ENCODE assay signal across 11 cellular contexts in the genomic region with DNA sequence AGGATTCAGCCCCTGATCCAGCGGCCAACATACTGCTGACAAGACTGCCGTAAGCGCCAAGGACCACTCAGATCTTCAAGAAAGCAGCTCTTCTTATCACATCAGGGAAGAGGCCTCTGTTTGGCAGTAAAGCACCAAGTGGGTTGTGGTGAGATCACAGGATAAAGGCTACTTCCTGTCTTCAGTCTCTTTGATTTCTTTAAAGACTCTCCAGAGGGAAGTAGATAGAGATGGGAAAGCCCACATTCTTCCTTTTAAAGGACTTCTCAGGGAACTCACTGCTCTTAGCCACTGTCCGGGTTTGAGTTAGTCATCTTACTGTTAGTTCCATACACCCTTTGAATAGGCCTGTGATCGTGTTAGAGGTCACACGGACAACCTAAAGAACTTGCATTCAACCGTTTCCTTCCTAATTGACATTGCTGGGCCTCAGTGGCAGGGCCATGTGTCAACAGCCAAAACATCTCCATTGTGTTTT. TPM values are rescaled to one million over a fixed set of nuclear protein-coding genes. Genes with fewer than 3 reads are reported as not detected.
A peak's percentile ranks its signal among the peaks of the same experiment; 100 is the strongest.
DNase-seq lines count a peak whose midpoint lies in the region; ATAC-seq, FAIRE-seq and TF ChIP-seq lines count a peak whose summit lies in the region.
"Had no signal": no experiment of that assay in that cellular context is flagged by ENCODE, and none has a peak within 500 bp of the region (broad histone marks: within the 10 kb centered on the region; RNA-seq: fewer than 3 reads in every experiment).

No MANE protein-coding gene starts in this region.

- H2BK20ac ChIP-seq in H1 (ENCODE audit: low read length) = no peak overlapping the region

- H4K20me1 ChIP-seq in H1 (replicated peaks in 1 of 2; ENCODE audit: control insufficient read depth in 1 of 2, insufficient read depth in 2 of 2, low read length in 2 of 2) = no peaks in the 10 kb centered on the region

- H4K5ac ChIP-seq in H1 (ENCODE audit: insufficient read length, low read depth, low read length) = no peak overlapping the region

- no peak overlapping the region for H3K4me3 ChIP-seq in H1 (ENCODE audit: extremely low read depth in 1 of 4, insufficient read depth in 2 of 4, low read depth in 3 of 4, low read length in 4 of 4)
- H3K4me3 ChIP-seq in coronary artery = no peak overlapping the region

- no peak overlapping the region for H2AK5ac ChIP-seq in H1 (ENCODE audit: low read depth, low read length)

- no peak for ATAC-seq in HG03135 (IDR thresholded peaks at IDR 0.05; ENCODE audit: unreplicated experiment)
- ATAC-seq in GM18909 (IDR thresholded peaks at IDR 0.05; ENCODE audit: poor library complexity, unreplicated experiment) = no peak

- no peak overlapping the region for H4K91ac ChIP-seq in H1 (replicated peaks; ENCODE audit: insufficient read length, low read length)

- no peak overlapping the region for H3K9ac ChIP-seq in H1 (replicated peaks in 1 of 4; ENCODE audit: extremely low read depth in 1 of 4, low read depth in 3 of 4, low read length in 3 of 4)

- CTCF ChIA-PET in H1 (lab: Charles Lee; ENCODE audit: partially characterized antibody) = interaction anchor here (0.8 kb wide), 1 partner anchor 297 kb away, joined by 3 read pairs; no protein-coding TSS in a partner anchor

- H3K27me3 ChIP-seq in H1 (replicated peaks in 1 of 4; ENCODE audit: control insufficient read depth in 3 of 4, extremely low read depth in 1 of 4, insufficient read depth in 3 of 4, low read length in 3 of 4) = no peaks in the 10 kb centered on the region

- H4K8ac ChIP-seq in H1 (ENCODE audit: extremely low read depth, insufficient read depth, low read length) = no peak overlapping the region

- no peaks in the 10 kb centered on the region for H3K9me3 ChIP-seq in H1 (ENCODE audit: insufficient read depth in 2 of 2, low read depth in 1 of 2, low read length in 1 of 2)

- H2BK120ac ChIP-seq in H1 (replicated peaks; ENCODE audit: low read depth, low read length) = no peak overlapping the region

- H3K4me1 ChIP-seq in H1 (replicated peaks in 1 of 4; ENCODE audit: control insufficient read depth in 3 of 4, insufficient read depth in 4 of 4, low read length in 3 of 4) = no peaks in the 10 kb centered on the region; a peak in 1 of 7 replicates

- DNase-seq in Ammon's horn (ENCODE audit: low spot score) (peak; percentile 43), EH (ENCODE audit: low read depth) (peak; percentile 71), SK-MEL-5 (ENCODE audit: low read depth, low spot score) (peak; percentile 11), H1 (ENCODE audit: low read depth in 1 of 2, low spot score in 2 of 2) (no peak), coronary artery (ENCODE audit: low spot score) (no peak), cerebellum (ENCODE audit: low spot score) (no peak)
- DNase-seq: activated CD4-positive, CD25-positive, alpha-beta regulatory T cell treated with anti-CD3 and anti-CD28 coated beads, Interleukin-2, amount 50 U/mL, for 72 hours; DMS 273 treated with DMSO at 0.1 percent for 48 hours; NCI-H1105 treated with DMSO at 0.1 percent for 48 hours had no signal

- peak overlapping the region; percentile 19; the same call in 1 of the 2 replicates for H2BK5ac ChIP-seq in H1 (ENCODE audit: low read depth, low read length)

- no peak overlapping the region for H2AFZ ChIP-seq in H1 (ENCODE audit: low read length)

- H3K79me1 ChIP-seq in H1 (ENCODE audit: low read depth, low read length) = no peaks in the 10 kb centered on the region

- no peak for FAIRE-seq in H1 (lab: Jason Lieb, UNC)

- no peak for TF ChIP-seq CTCF in H1 (IDR thresholded peaks at IDR 0.05; ENCODE audit: control extremely low read depth in 1 of 3, insufficient read depth in 1 of 3, low read depth in 1 of 3, low read length in 3 of 3)
- no peak for TF ChIP-seq CTCF in coronary artery (IDR thresholded peaks at IDR 0.05)

- H3K4ac ChIP-seq in H1 (replicated peaks; ENCODE audit: insufficient read length, low read depth, low read length) = no peak overlapping the region

- no peak overlapping the region for H3K18ac ChIP-seq in H1 (ENCODE audit: extremely low read depth, low read length)

- H2BK12ac ChIP-seq in H1 (ENCODE audit: low read depth, low read length) = no peak overlapping the region

- H3K4me2 ChIP-seq in H1 (ENCODE audit: insufficient read depth in 1 of 2, low read depth in 2 of 2, low read length in 2 of 2) = no peak overlapping the region

- 75% methylated on average over 7 of the region's 7 CpGs; no CpG with 5 or more reads in 1 of the 2 experiments for WGBS in H1 (ENCODE audit: extremely low coverage in 1 of 2, insufficient coverage in 1 of 2, insufficient read length in 1 of 2, insufficient replicate concordance in 2 of 2, low coverage in 1 of 2, low lambda C conversion rate in 2 of 2, missing lambda C conversion rate in 1 of 2), 2 experiments

- in situ Hi-C loops in SK-MEL-5 (cut with HindIII; ENCODE audit: low pct_unique_long_range_greater_than_20kb, low sequenced_read_pairs) = no loop called here

- no peaks in the 10 kb centered on the region; the same call in 1 of the 2 replicates for H3K23me2 ChIP-seq in H1 (ENCODE audit: low read depth, low read length)

- no peak overlapping the region for H2BK15ac ChIP-seq in H1 (ENCODE audit: low read length)

- POLR2A ChIA-PET in H1 (lab: Charles Lee; ENCODE audit: partially characterized antibody) = no interaction called here

- H3K36me3 ChIP-seq in H1 (ENCODE audit: control insufficient read depth in 2 of 4, insufficient read depth in 4 of 4, low read length in 3 of 4) = no peaks in the 10 kb centered on the region

- H3K79me2 ChIP-seq in H1 (ENCODE audit: control insufficient read depth in 1 of 2, insufficient read depth in 2 of 2, low read length in 2 of 2) = no peaks in the 10 kb centered on the region

- H3K14ac ChIP-seq in H1 (ENCODE audit: insufficient read length) = no peak overlapping the region

- no peak for TF ChIP-seq RAD21 in H1 (IDR thresholded peaks at IDR 0.05 in 1 of 2, conservative IDR thresholded peaks at IDR 0.05 in 1 of 2; ENCODE audit: low read depth in 2 of 2, low read length in 2 of 2)

- H3K56ac ChIP-seq in H1 (replicated peaks; ENCODE audit: insufficient read length, low read depth, low read length) = no peak overlapping the region

- H3K27ac ChIP-seq in H1 (ENCODE audit: low read depth, low read length) (no peak overlapping the region), coronary artery (no peak overlapping the region)

- no peak for TF ChIP-seq POLR2A in H1 (IDR thresholded peaks at IDR 0.05; ENCODE audit: control extremely low read depth in 1 of 2, low read depth in 2 of 2, low read length in 2 of 2)

- no peak overlapping the region for H3K23ac ChIP-seq in H1 (ENCODE audit: insufficient read length)

- TF ChIP-seq EP300 in H1 (IDR thresholded peaks at IDR 0.05; ENCODE audit: borderline replicate concordance in 1 of 2, low read depth in 2 of 2, low read length in 2 of 2) = no peak

TF ChIP-seq in H1, 55 proteins besides CTCF, POLR2A, EP300 and RAD21:
- TF ChIP-seq SIN3A (conservative IDR thresholded peaks at IDR 0.05 in 1 of 2, IDR thresholded peaks at IDR 0.05 in 1 of 2; ENCODE audit: low read depth in 1 of 2, low read length in 2 of 2) (no peak), SP4 (IDR thresholded peaks at IDR 0.05; ENCODE audit: low read length) (no peak), SRF (IDR thresholded peaks at IDR 0.05; ENCODE audit: low read depth, low read length) (no peak), TAF7 (optimal IDR thresholded peaks at IDR 0.05; ENCODE audit: borderline replicate concordance, low read depth, low read length) (no peak)

RNA-seq across cellular contexts. Expression of a gene that starts 47.2 kb away (rescaled TPM):
- total RNA-seq in SK-MEL-5 (2014; rRNA removed; shearing (Covaris generic)) = 276 and 342 TPM in 2 replicates
- polyA plus RNA-seq in SK-MEL-5 (2015; cell fraction: cytosol; rRNA removed) = 128 and 171 TPM in 2 replicates
- 31.4 and 34.1 TPM in 2 replicates for polyA plus RNA-seq in SK-MEL-5 (2015; cell fraction: nucleus; rRNA removed)
- total RNA-seq in H1 (2021; fragmentation: NEBNext Ultra II Directional; extraction: Animal tissue kit (Norgen Biotek cat#: 25700)) = 111 and 115 TPM in 2 replicates
- polyA plus RNA-seq in H1 (2011; rRNA removed) = 16.1 and 38.4 TPM in 2 replicates
- 42.5 TPM for polyA plus RNA-seq in H1 (2011; cell fraction: cytosol; rRNA removed)
- 5.1 TPM for polyA plus RNA-seq in H1 (2011; cell fraction: nucleus; rRNA removed)
- 107 to 210 TPM (median 113 TPM) in 4 replicates for polyA plus RNA-seq in H1 (2012, experiment 1 of 2)
- 79.5 TPM for polyA plus RNA-seq in H1 (2012, experiment 2 of 2)
- polyA plus RNA-seq in H1 (2013, experiment 1 of 2) = 131 TPM
- polyA plus RNA-seq in H1 (2013, experiment 2 of 2) = 131 TPM
- 17.9 and 21.3 TPM in 2 replicates for polyA minus RNA-seq in H1 (2011; rRNA and poly(A)+ RNA removed)
- polyA minus RNA-seq in H1 (2011; cell fraction: cytosol; rRNA and poly(A)+ RNA removed) = 20.0 TPM
- polyA minus RNA-seq in H1 (2011; cell fraction: nucleus; rRNA and poly(A)+ RNA removed) = 11.6 TPM
- total RNA-seq in cerebellum = 32.4 TPM

Comparison
In these comparisons a context has a peak if more than half of its experiments do, and no peak if none do; other contexts are left out.
1. DNase-seq: peak in Ammon's horn (single experiment), EH (single experiment) and SK-MEL-5 (single experiment); none in H1 (0 of 2), coronary artery (single experiment) and cerebellum (single experiment).